In the genomic region with DNA sequence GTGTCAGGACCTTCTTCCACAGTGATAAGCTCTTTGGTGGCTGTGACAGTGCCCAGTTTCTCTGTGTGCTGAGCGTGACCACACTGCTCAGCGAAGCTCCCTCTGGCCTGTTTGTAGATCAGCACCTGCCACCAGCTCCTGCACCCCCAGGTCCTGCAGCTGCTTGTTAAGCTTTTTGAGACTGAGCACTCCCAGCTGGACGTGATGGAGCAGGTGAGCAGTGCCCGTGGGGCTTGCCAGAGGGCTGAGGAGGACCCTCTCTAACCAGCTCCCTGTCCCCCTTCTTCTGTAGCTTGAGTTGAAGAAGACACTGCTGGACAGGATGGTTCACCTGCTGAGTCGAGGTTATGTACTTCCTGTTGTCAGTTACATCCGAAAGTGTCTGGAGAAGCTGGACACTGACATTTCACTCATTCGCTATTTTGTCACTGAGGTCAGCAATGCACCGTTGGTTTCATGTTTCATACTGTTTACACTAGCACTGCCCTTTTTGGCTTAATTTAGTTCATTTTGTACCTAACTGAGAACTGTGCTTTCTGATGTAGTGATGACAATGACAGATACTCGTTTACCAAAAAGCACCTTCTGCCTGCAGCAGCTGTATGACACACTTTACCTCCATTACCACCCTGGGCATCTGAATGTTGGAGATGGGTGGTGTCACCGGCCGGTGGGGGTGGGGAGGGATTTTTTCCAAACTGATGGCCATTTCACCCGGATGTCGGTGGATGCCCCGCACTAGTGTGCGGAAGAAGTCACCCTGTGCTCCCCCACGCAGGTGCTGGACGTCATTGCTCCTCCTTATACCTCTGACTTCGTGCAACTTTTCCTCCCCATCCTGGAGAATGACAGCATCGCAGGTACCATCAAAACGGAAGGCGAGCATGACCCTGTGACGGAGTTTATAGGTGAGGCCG, we compare ENCODE assay signal across 1 cellular context.
TF ChIP-seq lines count a peak whose summit lies in the region.

No MANE protein-coding gene starts in this region.

TF ChIP-seq in HepG2, 621 proteins besides CTCF, POLR2A, EP300 and RAD21:
- TF ChIP-seq RBM22 (optimal IDR thresholded peaks at IDR 0.05; ENCODE audit: low read length) (peak; percentile 29), RFX5 (IDR thresholded peaks at IDR 0.05; ENCODE audit: low read depth, low read length) (no peak), ZBTB38 (CRISPR knock-in tag; IDR thresholded peaks at IDR 0.05) (peak; percentile 33; the same call in 1 of the 2 replicates), PTBP1 (IDR thresholded peaks at IDR 0.05; ENCODE audit: low read depth, low read length, poor library complexity, severe bottlenecking) (no peak), SIX4 (CRISPR knock-in tag; IDR thresholded peaks at IDR 0.05) (0 out of 2 replicates have a peak, but pooled peaks have one; percentile 49), TBX2 (CRISPR knock-in tag; IDR thresholded peaks at IDR 0.05; ENCODE audit: borderline replicate concordance) (0 out of 2 replicates have a peak, but pooled peaks have one; percentile 4)
- TF ChIP-seq, protein P1, sequence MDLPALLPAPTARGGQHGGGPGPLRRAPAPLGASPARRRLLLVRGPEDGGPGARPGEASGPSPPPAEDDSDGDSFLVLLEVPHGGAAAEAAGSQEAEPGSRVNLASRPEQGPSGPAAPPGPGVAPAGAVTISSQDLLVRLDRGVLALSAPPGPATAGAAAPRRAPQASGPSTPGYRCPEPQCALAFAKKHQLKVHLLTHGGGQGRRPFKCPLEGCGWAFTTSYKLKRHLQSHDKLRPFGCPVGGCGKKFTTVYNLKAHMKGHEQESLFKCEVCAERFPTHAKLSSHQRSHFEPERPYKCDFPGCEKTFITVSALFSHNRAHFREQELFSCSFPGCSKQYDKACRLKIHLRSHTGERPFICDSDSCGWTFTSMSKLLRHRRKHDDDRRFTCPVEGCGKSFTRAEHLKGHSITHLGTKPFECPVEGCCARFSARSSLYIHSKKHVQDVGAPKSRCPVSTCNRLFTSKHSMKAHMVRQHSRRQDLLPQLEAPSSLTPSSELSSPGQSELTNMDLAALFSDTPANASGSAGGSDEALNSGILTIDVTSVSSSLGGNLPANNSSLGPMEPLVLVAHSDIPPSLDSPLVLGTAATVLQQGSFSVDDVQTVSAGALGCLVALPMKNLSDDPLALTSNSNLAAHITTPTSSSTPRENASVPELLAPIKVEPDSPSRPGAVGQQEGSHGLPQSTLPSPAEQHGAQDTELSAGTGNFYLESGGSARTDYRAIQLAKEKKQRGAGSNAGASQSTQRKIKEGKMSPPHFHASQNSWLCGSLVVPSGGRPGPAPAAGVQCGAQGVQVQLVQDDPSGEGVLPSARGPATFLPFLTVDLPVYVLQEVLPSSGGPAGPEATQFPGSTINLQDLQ (CRISPR knock-in tag; IDR thresholded peaks at IDR 0.05), result peak; percentile 19; the same call in 1 of the 2 replicates
